15 cellular contexts compared by ENCODE assay signal in the genomic region with DNA sequence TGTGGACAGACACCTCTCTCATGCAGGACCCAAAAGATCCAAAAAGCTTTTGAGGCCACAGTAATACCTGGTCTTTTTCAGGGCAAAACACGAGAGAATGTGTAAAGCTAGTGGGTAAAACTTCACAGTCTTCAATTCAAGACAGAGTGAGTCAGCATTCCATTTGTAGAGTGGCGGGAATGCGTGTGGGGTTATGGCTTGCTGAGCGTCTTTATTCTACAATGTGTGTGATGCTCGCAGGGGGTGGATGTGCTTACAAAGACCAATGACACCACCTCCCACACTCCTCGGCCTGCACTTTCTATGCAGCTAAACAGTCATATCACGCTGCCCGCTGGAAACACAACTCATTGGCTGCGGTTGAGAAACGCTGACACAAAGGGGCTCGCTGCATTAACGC.
"Had no signal": no experiment of that assay in that cellular context is flagged by ENCODE, and none has a peak within 500 bp of the region (broad histone marks: within the 10 kb centered on the region; RNA-seq: fewer than 3 reads in every experiment).

No MANE protein-coding gene starts in this region.

- H3K27ac ChIP-seq: colonic mucosa, hepatocyte, testis had no signal

- H3K9me3 Mint-ChIP-seq: activated CD4-positive, alpha-beta memory T cell treated with anti-CD3 and anti-CD28 coated beads for 36 hours; stimulated activated naive CD8-positive, alpha-beta T cell treated with anti-CD3 and anti-CD28 coated beads, Interleukin-15, amount 100 ng/mL, for 72 hours had no signal

- H3K36me3 ChIP-seq: colonic mucosa had no signal

- H3K4me1 ChIP-seq: colonic mucosa, testis had no signal

- DNase-seq: activated CD4-positive, alpha-beta memory T cell treated with anti-CD3 and anti-CD28 coated beads for 36 hours; activated gamma-delta T cell; activated naive CD8-positive, alpha-beta T cell treated with anti-CD3 and anti-CD28 coated beads, Interleukin-2, amount 10 ng/mL, durations not matched to agents 7 days and 5 days; activated T-cell treated with anti-CD3 and anti-CD28 coated beads, Interleukin-2, amount 50 U/mL, for 48 hours; anterior cingulate cortex; caudate nucleus; colonic mucosa; immature natural killer cell; natural killer cell; stimulated activated CD4-positive, alpha-beta T cell treated with anti-CD3 and anti-CD28 coated beads, Interleukin-4, amount 100 ng/mL, for 1 hour; stimulated activated CD8-positive, alpha-beta memory T cell treated with anti-CD3 and anti-CD28 coated beads, Interleukin-4, amount 100 ng/mL, for 48 hours; stimulated activated naive CD8-positive, alpha-beta T cell treated with anti-CD3 and anti-CD28 coated beads, Interleukin-15, amount 100 ng/mL, for 72 hours; T-helper 2 cell; testis had no signal

- H3K27me3 ChIP-seq: colonic mucosa, hepatocyte, testis had no signal

- H3K4me1 Mint-ChIP-seq: activated naive CD8-positive, alpha-beta T cell treated with anti-CD3 and anti-CD28 coated beads, Interleukin-2, amount 10 ng/mL, durations not matched to agents 7 days and 5 days; immature natural killer cell; natural killer cell; stimulated activated naive CD8-positive, alpha-beta T cell treated with anti-CD3 and anti-CD28 coated beads, Interleukin-15, amount 100 ng/mL, for 72 hours had no signal

- H3K27ac Mint-ChIP-seq: activated CD4-positive, alpha-beta memory T cell treated with anti-CD3 and anti-CD28 coated beads for 36 hours; activated naive CD8-positive, alpha-beta T cell treated with anti-CD3 and anti-CD28 coated beads, Interleukin-2, amount 10 ng/mL, durations not matched to agents 7 days and 5 days; immature natural killer cell; natural killer cell; stimulated activated naive CD8-positive, alpha-beta T cell treated with anti-CD3 and anti-CD28 coated beads, Interleukin-15, amount 100 ng/mL, for 72 hours had no signal

- H3K4me3 ChIP-seq: colonic mucosa, hepatocyte, testis had no signal

- H3K27me3 Mint-ChIP-seq: activated CD4-positive, alpha-beta memory T cell treated with anti-CD3 and anti-CD28 coated beads for 36 hours; activated naive CD8-positive, alpha-beta T cell treated with anti-CD3 and anti-CD28 coated beads, Interleukin-2, amount 10 ng/mL, durations not matched to agents 7 days and 5 days; stimulated activated naive CD8-positive, alpha-beta T cell treated with anti-CD3 and anti-CD28 coated beads, Interleukin-15, amount 100 ng/mL, for 72 hours had no signal

- H3K36me3 Mint-ChIP-seq: activated CD4-positive, alpha-beta memory T cell treated with anti-CD3 and anti-CD28 coated beads for 36 hours; activated naive CD8-positive, alpha-beta T cell treated with anti-CD3 and anti-CD28 coated beads, Interleukin-2, amount 10 ng/mL, durations not matched to agents 7 days and 5 days; immature natural killer cell; natural killer cell had no signal

- H3K9me3 ChIP-seq: colonic mucosa, testis had no signal

- H3K4me3 Mint-ChIP-seq: activated CD4-positive, alpha-beta memory T cell treated with anti-CD3 and anti-CD28 coated beads for 36 hours; activated naive CD8-positive, alpha-beta T cell treated with anti-CD3 and anti-CD28 coated beads, Interleukin-2, amount 10 ng/mL, durations not matched to agents 7 days and 5 days; immature natural killer cell; natural killer cell; stimulated activated naive CD8-positive, alpha-beta T cell treated with anti-CD3 and anti-CD28 coated beads, Interleukin-15, amount 100 ng/mL, for 72 hours had no signal
